In genomic region chr2:6951046-6951445, GRCh38 we compare ENCODE assay signal across 22 cellular contexts.
"Had no signal": no experiment of that assay in that cellular context is flagged by ENCODE, and none has a peak within 500 bp of the region (broad histone marks: within the 10 kb centered on the region; RNA-seq: fewer than 3 reads in every experiment).

No MANE protein-coding gene starts in this region.

- H3K27ac ChIP-seq: pancreas, thoracic aorta, transverse colon had no signal

- H3K9me3 Mint-ChIP-seq: dendritic cell treated with granulocyte-macrophage colony-stimulating factor and Interleukin-4, amounts not matched to agents 40 ng/mL and 50 ng/mL, for 4 days; mesothelial cell of epicardium; nephron; stimulated activated naive B cell treated with anti-CD40 and anti-IgM and Interleukin-4, amounts not matched to agents 10 μg/mL and 1 μg/mL and 100 μg/mL, for 72 hours; stimulated activated naive CD8-positive, alpha-beta T cell treated with anti-CD3 and anti-CD28 coated beads, Interleukin-15, amount 100 ng/mL, for 72 hours had no signal

- H3K27ac Mint-ChIP-seq: dendritic cell treated with granulocyte-macrophage colony-stimulating factor and Interleukin-4, amounts not matched to agents 40 ng/mL and 50 ng/mL, for 4 days; mesothelial cell of epicardium; stimulated activated naive B cell treated with anti-CD40 and anti-IgM and Interleukin-4, amounts not matched to agents 10 μg/mL and 1 μg/mL and 100 μg/mL, for 72 hours had no signal

- H3K27me3 ChIP-seq: gastrocnemius medialis, heart right ventricle, pancreas, transverse colon had no signal

- FAIRE-seq: islet of Langerhans, pancreas had no signal

- H3K4me3 Mint-ChIP-seq: dendritic cell treated with granulocyte-macrophage colony-stimulating factor and Interleukin-4, amounts not matched to agents 40 ng/mL and 50 ng/mL, for 4 days; mesothelial cell of epicardium; nephron; stimulated activated naive B cell treated with anti-CD40 and anti-IgM and Interleukin-4, amounts not matched to agents 10 μg/mL and 1 μg/mL and 100 μg/mL, for 72 hours; stimulated activated naive CD8-positive, alpha-beta T cell treated with anti-CD3 and anti-CD28 coated beads, Interleukin-15, amount 100 ng/mL, for 72 hours had no signal

- H3K4me3 ChIP-seq: gastrocnemius medialis, heart right ventricle, pancreas, thoracic aorta, transverse colon had no signal

- H3K9me3 ChIP-seq: gastrocnemius medialis, heart right ventricle, pancreas, thoracic aorta, transverse colon had no signal

- H3K36me3 Mint-ChIP-seq: stimulated activated naive B cell treated with anti-CD40 and anti-IgM and Interleukin-4, amounts not matched to agents 10 μg/mL and 1 μg/mL and 100 μg/mL, for 72 hours had no signal

- ATAC-seq: esophagus mucosa; gastrocnemius medialis; pancreas; right cardiac atrium; stimulated activated naive B cell treated with anti-CD40 and anti-IgM and Interleukin-4, amounts not matched to agents 10 μg/mL and 1 μg/mL and 100 μg/mL, for 72 hours; stimulated activated naive CD8-positive, alpha-beta T cell treated with anti-CD3 and anti-CD28 coated beads, Interleukin-15, amount 100 ng/mL, for 72 hours had no signal

- H3K36me3 ChIP-seq: gastrocnemius medialis, heart right ventricle, pancreas, thoracic aorta, transverse colon had no signal

- H3K27me3 Mint-ChIP-seq: dendritic cell treated with granulocyte-macrophage colony-stimulating factor and Interleukin-4, amounts not matched to agents 40 ng/mL and 50 ng/mL, for 4 days; progenitor cell of endocrine pancreas; stimulated activated naive B cell treated with anti-CD40 and anti-IgM and Interleukin-4, amounts not matched to agents 10 μg/mL and 1 μg/mL and 100 μg/mL, for 72 hours; stimulated activated naive CD8-positive, alpha-beta T cell treated with anti-CD3 and anti-CD28 coated beads, Interleukin-15, amount 100 ng/mL, for 72 hours had no signal

- DNase-seq: cerebellar nuclear complex; effector CD8-positive, alpha-beta T cell; gastrocnemius medialis; heart right ventricle; hypothalamus; kidney glomerular epithelial cell; occipital lobe; pancreas; right cardiac atrium; small intestine; stimulated activated CD4-positive, alpha-beta T cell treated with anti-CD3 and anti-CD28 coated beads, Interleukin-12 subunit alpha, Interleukin-12 subunit beta, amount 100 ng/mL, for 4 hours; stimulated activated CD4-positive, alpha-beta T cell treated with anti-CD3 and anti-CD28 coated beads, Interleukin-2, amount 100 ng/mL, for 48 hours; stimulated activated naive B cell treated with anti-CD40 and anti-IgM and Interleukin-4, amounts not matched to agents 10 μg/mL and 1 μg/mL and 100 μg/mL, for 72 hours; stimulated activated naive CD8-positive, alpha-beta T cell treated with anti-CD3 and anti-CD28 coated beads, Interleukin-15, amount 100 ng/mL, for 72 hours; transverse colon had no signal
